8 cellular contexts compared by ENCODE assay signal in the genomic region with DNA sequence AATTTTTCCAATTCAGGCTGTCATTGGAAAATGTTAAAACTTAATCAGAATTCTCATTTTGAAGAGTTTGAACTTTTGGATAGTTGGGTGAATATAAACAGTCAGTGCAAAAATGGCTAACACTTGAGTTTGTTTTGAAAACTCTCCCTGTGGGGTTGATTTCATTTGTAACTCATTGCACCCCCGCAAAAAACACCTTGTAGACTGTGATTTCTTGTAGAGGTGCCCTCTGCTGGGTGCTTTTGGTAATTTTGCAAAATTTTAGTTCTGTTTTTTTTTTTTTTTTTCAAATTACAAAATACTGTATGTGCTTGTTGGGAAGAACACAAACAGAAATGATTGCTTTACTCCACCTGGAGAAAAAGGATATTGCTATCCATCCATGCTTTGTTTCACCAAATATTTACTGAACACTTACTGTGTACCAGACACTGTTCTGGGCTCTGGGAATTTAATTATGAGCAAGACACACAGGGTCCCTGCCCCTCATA. TPM values are rescaled to one million over a fixed set of nuclear protein-coding genes. Genes with fewer than 3 reads are reported as not detected.
A peak's percentile ranks its signal among the peaks of the same experiment; 100 is the strongest.
DNase-seq lines count a peak whose midpoint lies in the region; ATAC-seq and TF ChIP-seq lines count a peak whose summit lies in the region.

No MANE protein-coding gene starts in this region.

- intact Hi-C loops in activated T-helper 2 cell treated with anti-CD3 and anti-CD28 coated beads, Interferon-gamma antibody, Interleukin-2, Interleukin-4, amounts not matched to agents 10 μg/mL and 5 μg/mL and 100 μg/mL, durations not matched to agents 14 hours and 24 hours and 36 hours (cut with micrococcal nuclease), result loop anchor here (2.0 kb wide), 1 partner anchor 76 kb away; no protein-coding TSS in a partner anchor

- no peaks in the 10 kb centered on the region for H3K9me3 ChIP-seq in neural progenitor cell (ENCODE audit: low read depth)

- CTCF ChIA-PET in HEK293T (lab: Yijun Ruan, JAX), result interaction anchor here (0.7 kb wide), 1 partner anchor 574 kb away, joined by 3 read pairs; no protein-coding TSS in a partner anchor

- H3K4me1 ChIP-seq in neural progenitor cell, result no peaks in the 10 kb centered on the region

- no peak overlapping the region for H3K4me2 ChIP-seq in neural progenitor cell

- no peak overlapping the region for H3K4me3 Mint-ChIP-seq in effector memory CD8-positive, alpha-beta T cell
- no peak overlapping the region for H3K4me3 Mint-ChIP-seq in neural progenitor cell
- H3K4me3 Mint-ChIP-seq in activated T-helper 2 cell treated with anti-CD3 and anti-CD28 coated beads, Interferon-gamma antibody, Interleukin-2, Interleukin-4, amounts not matched to agents 10 μg/mL and 5 μg/mL and 100 μg/mL, durations not matched to agents 14 hours and 24 hours and 36 hours (ENCODE audit: low read depth), result no peak overlapping the region

- H3K27me3 ChIP-seq in neural progenitor cell, result no peaks in the 10 kb centered on the region

- no peak overlapping the region for H2AFZ ChIP-seq in neural progenitor cell (replicated peaks)

- no peaks in the 10 kb centered on the region for H3K36me3 ChIP-seq in neural progenitor cell

- peak; percentile 39 for DNase-seq in Caki2 (ENCODE audit: low read depth)
- peak; percentile 28 for DNase-seq in HEK293T (ENCODE audit: extremely low spot score)
- peak; percentile 19 for DNase-seq in T follicular helper cell (ENCODE audit: low read depth)
- peak; percentile 50 to 61 (median 55) for DNase-seq in effector memory CD8-positive, alpha-beta T cell
- DNase-seq in neural progenitor cell (ENCODE audit: low spot score), result peak; percentile 56
- DNase-seq in iPS-NIHi11 (ENCODE audit: low spot score), result no peak
- no peak for DNase-seq in substantia nigra (lab: John Stamatoyannopoulos, UW)
- no peak for DNase-seq in activated T-helper 2 cell treated with anti-CD3 and anti-CD28 coated beads, Interferon-gamma antibody, Interleukin-2, Interleukin-4, amounts not matched to agents 10 μg/mL and 5 μg/mL and 100 μg/mL, durations not matched to agents 14 hours and 24 hours and 36 hours (ENCODE audit: low spot score)

- no peak overlapping the region for H3K9ac ChIP-seq in neural progenitor cell

- peaks cover 52% of the 10 kb centered on the region for H3K36me3 Mint-ChIP-seq in effector memory CD8-positive, alpha-beta T cell (ENCODE audit: insufficient read depth)
- peaks cover 20% of the 10 kb centered on the region for H3K36me3 Mint-ChIP-seq in neural progenitor cell
- H3K36me3 Mint-ChIP-seq in activated T-helper 2 cell treated with anti-CD3 and anti-CD28 coated beads, Interferon-gamma antibody, Interleukin-2, Interleukin-4, amounts not matched to agents 10 μg/mL and 5 μg/mL and 100 μg/mL, durations not matched to agents 14 hours and 24 hours and 36 hours (ENCODE audit: low read depth), result peaks cover 24% of the 10 kb centered on the region

- peak; percentile 79 for TF ChIP-seq CTCF in neural progenitor cell (IDR thresholded peaks at IDR 0.05)

- no peaks in the 10 kb centered on the region for H4K20me1 ChIP-seq in neural progenitor cell (ENCODE audit: low read depth)

- no peaks in the 10 kb centered on the region for H3K79me2 ChIP-seq in neural progenitor cell (ENCODE audit: low read depth)

- peak overlapping the region; percentile 26 to 52 for H3K27ac Mint-ChIP-seq in effector memory CD8-positive, alpha-beta T cell
- H3K27ac Mint-ChIP-seq in neural progenitor cell, result no peak overlapping the region
- H3K27ac Mint-ChIP-seq in activated T-helper 2 cell treated with anti-CD3 and anti-CD28 coated beads, Interferon-gamma antibody, Interleukin-2, Interleukin-4, amounts not matched to agents 10 μg/mL and 5 μg/mL and 100 μg/mL, durations not matched to agents 14 hours and 24 hours and 36 hours, result no peak overlapping the region

- no peaks in the 10 kb centered on the region for H3K9me3 Mint-ChIP-seq in effector memory CD8-positive, alpha-beta T cell
- no peaks in the 10 kb centered on the region for H3K9me3 Mint-ChIP-seq in neural progenitor cell
- no peaks in the 10 kb centered on the region for H3K9me3 Mint-ChIP-seq in activated T-helper 2 cell treated with anti-CD3 and anti-CD28 coated beads, Interferon-gamma antibody, Interleukin-2, Interleukin-4, amounts not matched to agents 10 μg/mL and 5 μg/mL and 100 μg/mL, durations not matched to agents 14 hours and 24 hours and 36 hours

- POLR2A ChIA-PET in HEK293T (lab: Yijun Ruan, JAX), result no interaction called here

- peak; percentile 69 for ATAC-seq in effector memory CD8-positive, alpha-beta T cell (replicated peaks)

- H3K4me1 Mint-ChIP-seq in effector memory CD8-positive, alpha-beta T cell (ENCODE audit: low read depth in 2 of 2), result peaks cover 0 to 8% of the 10 kb centered on the region in 2 donors
- no peaks in the 10 kb centered on the region for H3K4me1 Mint-ChIP-seq in neural progenitor cell
- peaks cover 6% of the 10 kb centered on the region for H3K4me1 Mint-ChIP-seq in activated T-helper 2 cell treated with anti-CD3 and anti-CD28 coated beads, Interferon-gamma antibody, Interleukin-2, Interleukin-4, amounts not matched to agents 10 μg/mL and 5 μg/mL and 100 μg/mL, durations not matched to agents 14 hours and 24 hours and 36 hours (ENCODE audit: low read depth)

- H3F3A ChIP-seq in neural progenitor cell (ENCODE audit: low read depth), result no peaks in the 10 kb centered on the region

- H3K27ac ChIP-seq in neural progenitor cell, result no peak overlapping the region
- no peak overlapping the region for H3K27ac ChIP-seq in substantia nigra (ENCODE audit: low read depth, low read length, poor library complexity, severe bottlenecking)

- no peak overlapping the region for H3K4me3 ChIP-seq in neural progenitor cell

- in situ Hi-C loops in Caki2 (cut with HindIII; ENCODE audit: low pct_unique_long_range_greater_than_20kb, low sequenced_read_pairs), result no loop called here

- H3K27me3 Mint-ChIP-seq in effector memory CD8-positive, alpha-beta T cell, result no peaks in the 10 kb centered on the region
- H3K27me3 Mint-ChIP-seq in neural progenitor cell (ENCODE audit: insufficient read depth, low read depth), result peaks cover 2% of the 10 kb centered on the region
- no peaks in the 10 kb centered on the region for H3K27me3 Mint-ChIP-seq in activated T-helper 2 cell treated with anti-CD3 and anti-CD28 coated beads, Interferon-gamma antibody, Interleukin-2, Interleukin-4, amounts not matched to agents 10 μg/mL and 5 μg/mL and 100 μg/mL, durations not matched to agents 14 hours and 24 hours and 36 hours (ENCODE audit: low read depth)

TF ChIP-seq in HEK293T, 16 proteins besides CTCF, POLR2A, EP300 and RAD21:
- TF ChIP-seq ZNF384 (IDR thresholded peaks at IDR 0.05) (peak; percentile 95), CTBP1 (IDR thresholded peaks at IDR 0.05; ENCODE audit: borderline replicate concordance) (no peak)

RNA-seq across cellular contexts. Expression of a gene that starts 28.2 kb away (rescaled TPM):
- 829 and 893 TPM in 2 replicates for total RNA-seq in Caki2 (2014; rRNA removed; shearing (Covaris generic); ENCODE audit: low replicate concordance)
- 109 and 224 TPM in 2 replicates for total RNA-seq in neural progenitor cell (ENCODE audit: low replicate concordance)
- total RNA-seq in activated T-helper 2 cell treated with anti-CD3 and anti-CD28 coated beads, Interferon-gamma antibody, Interleukin-2, Interleukin-4, amounts not matched to agents 10 μg/mL and 5 μg/mL and 100 μg/mL, durations not matched to agents 14 hours and 24 hours and 36 hours, result 622 and 630 TPM in 2 replicates

Comparison
In these comparisons a context has a peak if more than half of its experiments do, and no peak if none do; other contexts are left out.
1. DNase-seq: peak in Caki2 (single experiment), HEK293T (single experiment), T follicular helper cell (single experiment), effector memory CD8-positive, alpha-beta T cell (3 of 3) and neural progenitor cell (single experiment); none in iPS-NIHi11 (single experiment), substantia nigra (0 of 49) and activated T-helper 2 cell treated with anti-CD3 and anti-CD28 coated beads, Interferon-gamma antibody, Interleukin-2, Interleukin-4, amounts not matched to agents 10 μg/mL and 5 μg/mL and 100 μg/mL, durations not matched to agents 14 hours and 24 hours and 36 hours (single experiment).
2. H3K27ac Mint-ChIP-seq: peak in effector memory CD8-positive, alpha-beta T cell (2 of 2); none in neural progenitor cell (single experiment) and activated T-helper 2 cell treated with anti-CD3 and anti-CD28 coated beads, Interferon-gamma antibody, Interleukin-2, Interleukin-4, amounts not matched to agents 10 μg/mL and 5 μg/mL and 100 μg/mL, durations not matched to agents 14 hours and 24 hours and 36 hours (single experiment).